25 cellular contexts compared by ENCODE assay signal in the genomic region with DNA sequence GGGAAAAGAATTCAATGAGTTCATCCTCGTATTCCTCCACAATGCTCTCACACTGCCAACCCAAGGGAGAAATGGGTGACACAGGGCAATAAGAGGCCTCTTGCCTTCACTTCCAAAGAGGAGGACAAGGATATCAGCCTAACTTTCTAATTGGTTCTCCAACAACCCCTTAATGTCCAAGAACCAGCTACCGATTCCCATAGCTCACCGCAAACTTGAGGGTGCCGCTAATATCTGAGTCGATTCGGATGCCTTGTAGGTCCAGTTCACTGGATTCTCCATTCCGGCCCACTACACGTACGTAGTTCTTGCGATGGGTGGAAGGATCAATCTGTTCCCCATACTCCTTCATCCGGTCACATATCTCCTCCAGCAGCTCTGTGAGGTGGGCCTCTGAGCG. TPM values are rescaled to one million over a fixed set of nuclear protein-coding genes. Genes with fewer than 3 reads are reported as not detected.
DNase-seq lines count a peak whose midpoint lies in the region; ATAC-seq, FAIRE-seq and TF ChIP-seq lines count a peak whose summit lies in the region.
"Had no signal": no experiment of that assay in that cellular context is flagged by ENCODE, and none has a peak within 500 bp of the region (broad histone marks: within the 10 kb centered on the region; RNA-seq: fewer than 3 reads in every experiment).

No MANE protein-coding gene starts in this region.

- CTCF ChIA-PET in activated CD8-positive, alpha-beta T cell treated with anti-CD3 and anti-CD28 coated beads for 36 hours (lab: Charles Lee): interaction anchor here (1.0 to 2.3 kb wide), 3 partner anchors 53 to 573 kb away, joined by 3 to 11 read pairs (median 7); a partner anchor contains a TSS
- CTCF ChIA-PET in activated CD8-positive, alpha-beta T cell treated with anti-CD3 and anti-CD28 coated beads, Interleukin-2, amount 10 ng/mL, durations not matched to agents 7 days and 5 days (lab: Charles Lee): interaction anchor here (1.0 to 1.4 kb wide), 6 partner anchors 37 to 153 kb away, joined by 3 to 4 read pairs (median 4); a partner anchor contains a TSS
- CTCF ChIA-PET in K562 (lab: Yijun Ruan, JAX; ENCODE audit: low intra/inter-chr PET ratio): no interaction called here

- POLR2A ChIA-PET in activated CD8-positive, alpha-beta T cell treated with anti-CD3 and anti-CD28 coated beads for 36 hours (lab: Charles Lee): interaction anchor here (0.9 to 2.5 kb wide), 5 partner anchors 12 to 152 kb away, joined by 3 to 12 read pairs (median 5); a partner anchor contains a TSS
- POLR2A ChIA-PET in activated CD8-positive, alpha-beta T cell treated with anti-CD3 and anti-CD28 coated beads, Interleukin-2, amount 10 ng/mL, durations not matched to agents 7 days and 5 days (lab: Charles Lee): interaction anchor here (0.7 to 1.5 kb wide), 2 partner anchors 28 to 48 kb away, joined by 3 to 5 read pairs; a partner anchor contains a TSS
- POLR2A ChIA-PET in K562 (lab: Yijun Ruan, JAX): interaction anchor here (0.6 to 1.6 kb wide), 5 partner anchors 10 to 326 kb away, joined by 3 to 8 read pairs (median 3); a partner anchor contains a TSS

- H4K20me1 ChIP-seq in K562 (replicated peaks; ENCODE audit: control insufficient read depth, insufficient read depth, low read length): no peaks in the 10 kb centered on the region
- H4K20me1 ChIP-seq: BLaER1 treated with 17β-estradiol and CSF1 and Interleukin-3, amounts not matched to agents 10 nM and 100 nM had no signal

- peaks cover 35% of the 10 kb centered on the region for H3K36me3 Mint-ChIP-seq in activated CD8-positive, alpha-beta T cell treated with anti-CD3 and anti-CD28 coated beads for 36 hours (ENCODE audit: low read depth)
- H3K36me3 Mint-ChIP-seq in activated CD8-positive, alpha-beta T cell treated with anti-CD3 and anti-CD28 coated beads, Interleukin-2, amount 10 ng/mL, durations not matched to agents 7 days and 5 days (ENCODE audit: low read depth): peaks cover 36% of the 10 kb centered on the region

- TF ChIP-seq RAD21 in K562 (CRISPR knock-in tag; conservative IDR thresholded peaks at IDR 0.05 in 1 of 2, IDR thresholded peaks at IDR 0.05 in 1 of 2): no peak

- H3K4me2 ChIP-seq in K562 (ENCODE audit: insufficient read depth, low read length): no peak overlapping the region

- no peaks in the 10 kb centered on the region for H3K27me3 ChIP-seq in K562 (ENCODE audit: control insufficient read depth in 2 of 2, insufficient read depth in 2 of 2, low read length in 2 of 2)
- H3K27me3 ChIP-seq: BLaER1 treated with 17β-estradiol and CSF1 and Interleukin-3, amounts not matched to agents 10 nM and 100 nM had no signal

- whole genome bisulfite sequencing in K562 (ENCODE audit: insufficient coverage, low coverage, missing lambda C conversion rate): 97% methylated on average over 12 of the region's 12 CpGs

- BruUV-seq in K562 (replicated peaks; lab: Mats Ljungman, UMichigan): no TSS peak

- no peak for FAIRE-seq in K562 (lab: Jason Lieb, UNC)

- no peaks in the 10 kb centered on the region for H3K9me1 ChIP-seq in K562 (ENCODE audit: control insufficient read depth, insufficient read depth, low read length)

- no peaks in the 10 kb centered on the region for H3K27me3 Mint-ChIP-seq in activated CD8-positive, alpha-beta T cell treated with anti-CD3 and anti-CD28 coated beads for 36 hours
- no peaks in the 10 kb centered on the region for H3K27me3 Mint-ChIP-seq in activated CD8-positive, alpha-beta T cell treated with anti-CD3 and anti-CD28 coated beads, Interleukin-2, amount 10 ng/mL, durations not matched to agents 7 days and 5 days (ENCODE audit: low read depth)
- H3K27me3 Mint-ChIP-seq: CD4-positive, alpha-beta T cell had no signal

- no peak overlapping the region for H2AFZ ChIP-seq in K562 (ENCODE audit: low read depth, low read length)

- peaks cover 66% of the 10 kb centered on the region for H3K36me3 ChIP-seq in K562 (ENCODE audit: control insufficient read depth, insufficient read depth, low read length)

- H3K4me1 Mint-ChIP-seq in activated CD8-positive, alpha-beta T cell treated with anti-CD3 and anti-CD28 coated beads for 36 hours (ENCODE audit: low read depth): peaks cover 9% of the 10 kb centered on the region
- peaks cover 13% of the 10 kb centered on the region for H3K4me1 Mint-ChIP-seq in activated CD8-positive, alpha-beta T cell treated with anti-CD3 and anti-CD28 coated beads, Interleukin-2, amount 10 ng/mL, durations not matched to agents 7 days and 5 days (ENCODE audit: low read depth)

- no peak overlapping the region for H3K9ac ChIP-seq in K562 (ENCODE audit: insufficient read depth in 1 of 2, low read depth in 2 of 2, low read length in 2 of 2)

- peaks cover 6 to 7% of the 10 kb centered on the region in 2 experiments; a peak in 2 of 5 replicates for H3K4me1 ChIP-seq in K562 (replicated peaks in 1 of 2; ENCODE audit: control insufficient read depth in 2 of 2, insufficient read depth in 2 of 2, low read length in 2 of 2)

- TF ChIP-seq CTCF in activated CD8-positive, alpha-beta T cell treated with anti-CD3 and anti-CD28 coated beads for 36 hours (IDR thresholded peaks at IDR 0.05): no peak
- no peak for TF ChIP-seq CTCF in K562 (IDR thresholded peaks at IDR 0.05 in 2 of 3, conservative IDR thresholded peaks at IDR 0.05 in 1 of 3; ENCODE audit: insufficient read depth in 2 of 3, low read depth in 1 of 3, low read length in 3 of 3)

- H3K4me3 Mint-ChIP-seq in activated CD8-positive, alpha-beta T cell treated with anti-CD3 and anti-CD28 coated beads for 36 hours: no peak overlapping the region
- no peak overlapping the region for H3K4me3 Mint-ChIP-seq in activated CD8-positive, alpha-beta T cell treated with anti-CD3 and anti-CD28 coated beads, Interleukin-2, amount 10 ng/mL, durations not matched to agents 7 days and 5 days
- H3K4me3 Mint-ChIP-seq: CD4-positive, alpha-beta T cell had no signal

- no peak for DNase-seq in activated CD8-positive, alpha-beta T cell treated with anti-CD3 and anti-CD28 coated beads for 36 hours
- DNase-seq in activated CD8-positive, alpha-beta T cell treated with anti-CD3 and anti-CD28 coated beads, Interleukin-2, amount 10 ng/mL, durations not matched to agents 7 days and 5 days: no peak
- DNase-seq in NCI-H226 (peak; percentile 1), K562 (ENCODE audit: extremely low read depth in 1 of 4, low spot score in 3 of 4) (no peak), COLO668 (lab: John Stamatoyannopoulos, UW; ENCODE audit: unreplicated experiment) (no peak), OCI-M2 (lab: John Stamatoyannopoulos, UW; ENCODE audit: unreplicated experiment) (no peak)
- DNase-seq: 8988T; CD4-positive, alpha-beta T cell; COR-L47; DMS53; GOT3; Karpas-422; NCI-H1092; NCI-H1417 treated with DMSO at 0.1 percent for 48 hours; NCI-H1694 treated with DMSO at 0.1 percent for 48 hours; NCI-H2081; NCI-H2227 treated with DMSO at 0.1 percent for 48 hours; NCI-H510A; NCI-H69; OCI-M1; RPMI8226; SHP77; T-helper 1 cell had no signal

- 0 out of 2 replicates have a peak, but pooled peaks have one; percentile 33 for TF ChIP-seq POLR2A in K562 (conservative IDR thresholded peaks at IDR 0.05)

- H3K79me2 ChIP-seq in K562 (ENCODE audit: control insufficient read depth, insufficient read depth, low read length): peaks cover 19% of the 10 kb centered on the region

- H3K9me3 ChIP-seq in K562 (replicated peaks; ENCODE audit: control insufficient read depth, insufficient read depth, low read depth, low read length): no peaks in the 10 kb centered on the region
- H3K9me3 ChIP-seq: BLaER1 treated with 17β-estradiol and CSF1 and Interleukin-3, amounts not matched to agents 10 nM and 100 nM; HAP-1 had no signal

- no peak for ATAC-seq in activated CD8-positive, alpha-beta T cell treated with anti-CD3 and anti-CD28 coated beads for 36 hours
- no peak for ATAC-seq in activated CD8-positive, alpha-beta T cell treated with anti-CD3 and anti-CD28 coated beads, Interleukin-2, amount 10 ng/mL, durations not matched to agents 7 days and 5 days
- ATAC-seq in K562: no peak

- H3K27ac Mint-ChIP-seq in activated CD8-positive, alpha-beta T cell treated with anti-CD3 and anti-CD28 coated beads for 36 hours: peak overlapping the region; percentile 38
- no peak overlapping the region for H3K27ac Mint-ChIP-seq in activated CD8-positive, alpha-beta T cell treated with anti-CD3 and anti-CD28 coated beads, Interleukin-2, amount 10 ng/mL, durations not matched to agents 7 days and 5 days
- H3K27ac Mint-ChIP-seq: CD4-positive, alpha-beta T cell had no signal

- in situ Hi-C loops in K562 (cut with MboI): no loop called here

- no peak overlapping the region for H3K4me3 ChIP-seq in K562
- H3K4me3 ChIP-seq: BLaER1 treated with 17β-estradiol and CSF1 and Interleukin-3, amounts not matched to agents 10 nM and 100 nM; HAP-1 had no signal

- no peak for TF ChIP-seq EP300 in K562 (IDR thresholded peaks at IDR 0.05; ENCODE audit: low read length)

- intact Hi-C loops in activated CD8-positive, alpha-beta T cell treated with anti-CD3 and anti-CD28 coated beads for 36 hours (cut with micrococcal nuclease): no loop called here
- intact Hi-C loops in K562 (cut with micrococcal nuclease): no loop called here

- H3K9me3 Mint-ChIP-seq in activated CD8-positive, alpha-beta T cell treated with anti-CD3 and anti-CD28 coated beads for 36 hours: no peaks in the 10 kb centered on the region
- H3K9me3 Mint-ChIP-seq in activated CD8-positive, alpha-beta T cell treated with anti-CD3 and anti-CD28 coated beads, Interleukin-2, amount 10 ng/mL, durations not matched to agents 7 days and 5 days (ENCODE audit: insufficient read depth): no peaks in the 10 kb centered on the region
- H3K9me3 Mint-ChIP-seq: CD4-positive, alpha-beta T cell had no signal

- no peak overlapping the region for H3K27ac ChIP-seq in K562 (ENCODE audit: extremely low read depth, low read depth, low read length)
- H3K27ac ChIP-seq: BLaER1 treated with 17β-estradiol and CSF1 and Interleukin-3, amounts not matched to agents 10 nM and 100 nM had no signal

RNA-seq across cellular contexts. Expression of a gene that starts 4.8 kb away (rescaled TPM):
- total RNA-seq in activated CD8-positive, alpha-beta T cell treated with anti-CD3 and anti-CD28 coated beads for 36 hours: 10 to 100 TPM; 81.0 to 81.7 TPM
- total RNA-seq in activated CD8-positive, alpha-beta T cell treated with anti-CD3 and anti-CD28 coated beads, Interleukin-2, amount 10 ng/mL, durations not matched to agents 7 days and 5 days: 100 to 1,000 TPM; 112 to 113 TPM
- total RNA-seq in K562 (2011; cell fraction: chromatin; rRNA removed; ENCODE audit: low replicate concordance): 149 and 200 TPM in 2 replicates
- 156 TPM in 2 replicates for total RNA-seq in K562 (2011; cell fraction: nucleolus; rRNA removed)
- total RNA-seq in K562 (2011; cell fraction: nucleoplasm; rRNA removed): 170 and 172 TPM in 2 replicates
- 92.1 and 99.8 TPM in 2 replicates for total RNA-seq in K562 (2014; rRNA removed)
- total RNA-seq in K562 (2014; rRNA removed; fragmentation: Illumina TruSeq; extraction: Trizol): 147 and 150 TPM in 2 replicates
- total RNA-seq in K562 (2015; rRNA removed; fragmentation: Illumina TruSeq; extraction: Trizol): 134 and 138 TPM in 2 replicates
- 126 and 135 TPM in 2 replicates for total RNA-seq in K562 (2021)
- 181 and 190 TPM in 2 replicates for polyA plus RNA-seq in K562 (2011; rRNA removed)
- polyA plus RNA-seq in K562 (2011; cell fraction: cytosol; rRNA removed): 120 and 165 TPM in 2 replicates
- 78.9 and 103 TPM in 2 replicates for polyA plus RNA-seq in K562 (2011; cell fraction: nucleus; rRNA removed)
- polyA plus RNA-seq in K562 (2012): 118 and 164 TPM in 2 replicates
- polyA plus RNA-seq in K562 (2014; fragmentation: Illumina TruSeq; extraction: Trizol): 139 and 142 TPM in 2 replicates
- 10 to 100 TPM; 33.8 to 45.0 TPM for polyA plus RNA-seq in K562 (2014; fragmentation: Nextera tagmentation; extraction: Ambion mirVana)
- polyA plus RNA-seq in K562 (2014; rRNA removed): 163 and 169 TPM in 2 replicates
- polyA minus RNA-seq in K562 (2011; rRNA and poly(A)+ RNA removed): 106 and 114 TPM in 2 replicates
- 30.3 and 31.9 TPM in 2 replicates for polyA minus RNA-seq in K562 (2011; cell fraction: cytosol; rRNA and poly(A)+ RNA removed)
- 22.1 and 38.5 TPM in 2 replicates for polyA minus RNA-seq in K562 (2011; cell fraction: nucleus; rRNA and poly(A)+ RNA removed)

RNA-seq across cellular contexts. Expression of a gene that starts 10.9 kb away (rescaled TPM):
- 100 to 1,000 TPM; 292 to 297 TPM for total RNA-seq in activated CD8-positive, alpha-beta T cell treated with anti-CD3 and anti-CD28 coated beads for 36 hours
- 100 to 1,000 TPM; 218 to 228 TPM for total RNA-seq in activated CD8-positive, alpha-beta T cell treated with anti-CD3 and anti-CD28 coated beads, Interleukin-2, amount 10 ng/mL, durations not matched to agents 7 days and 5 days
- total RNA-seq in K562 (2011; cell fraction: chromatin; rRNA removed; ENCODE audit: low replicate concordance): 232 and 281 TPM in 2 replicates
- 149 and 156 TPM in 2 replicates for total RNA-seq in K562 (2011; cell fraction: nucleolus; rRNA removed)
- total RNA-seq in K562 (2011; cell fraction: nucleoplasm; rRNA removed): 189 and 239 TPM in 2 replicates
- total RNA-seq in K562 (2014; rRNA removed) (103 and 130 TPM in 2 replicates), K562 (2014; rRNA removed; fragmentation: Illumina TruSeq; extraction: Trizol) (149 and 156 TPM in 2 replicates), K562 (2015; rRNA removed; fragmentation: Illumina TruSeq; extraction: Trizol) (164 and 168 TPM in 2 replicates), K562 (2021) (365 and 375 TPM in 2 replicates)
- polyA plus RNA-seq in K562 (2011; rRNA removed) (107 and 183 TPM in 2 replicates), K562 (2014; fragmentation: Illumina TruSeq; extraction: Trizol) (301 and 390 TPM in 2 replicates), K562 (2014; fragmentation: Nextera tagmentation; extraction: Ambion mirVana) (100 to 1,000 TPM in 1 of 2 experiments, 10 to 100 TPM in 1; 99.9 to 239 TPM), K562 (2014; rRNA removed) (109 and 122 TPM in 2 replicates)
- polyA plus RNA-seq in K562 (2011; cell fraction: cytosol; rRNA removed): 101 and 152 TPM in 2 replicates
- polyA plus RNA-seq in K562 (2011; cell fraction: nucleus; rRNA removed): 173 and 189 TPM in 2 replicates
- 183 and 226 TPM in 2 replicates for polyA plus RNA-seq in K562 (2012)
- 150 and 226 TPM in 2 replicates for polyA minus RNA-seq in K562 (2011; rRNA and poly(A)+ RNA removed)
- 315 and 351 TPM in 2 replicates for polyA minus RNA-seq in K562 (2011; cell fraction: cytosol; rRNA and poly(A)+ RNA removed)
- 64.2 and 101 TPM in 2 replicates for polyA minus RNA-seq in K562 (2011; cell fraction: nucleus; rRNA and poly(A)+ RNA removed)

RNA-seq across cellular contexts. Expression of a gene that starts 22.8 kb away (rescaled TPM):
- total RNA-seq in activated CD8-positive, alpha-beta T cell treated with anti-CD3 and anti-CD28 coated beads for 36 hours: 10 to 100 TPM; 55.7 to 69.0 TPM
- total RNA-seq in activated CD8-positive, alpha-beta T cell treated with anti-CD3 and anti-CD28 coated beads, Interleukin-2, amount 10 ng/mL, durations not matched to agents 7 days and 5 days: 10 to 100 TPM; 61.8 to 63.7 TPM
- total RNA-seq in K562 (2011; cell fraction: chromatin; rRNA removed; ENCODE audit: low replicate concordance): 615 and 739 TPM in 2 replicates
- 296 and 318 TPM in 2 replicates for total RNA-seq in K562 (2011; cell fraction: nucleolus; rRNA removed)
- total RNA-seq in K562 (2011; cell fraction: nucleoplasm; rRNA removed): 263 and 299 TPM in 2 replicates
- 25.0 and 25.6 TPM in 2 replicates for total RNA-seq in K562 (2014; rRNA removed)
- 25.9 and 26.0 TPM in 2 replicates for total RNA-seq in K562 (2014; rRNA removed; fragmentation: Illumina TruSeq; extraction: Trizol)
- 21.6 and 21.7 TPM in 2 replicates for total RNA-seq in K562 (2015; rRNA removed; fragmentation: Illumina TruSeq; extraction: Trizol)
- 40.2 and 51.4 TPM in 2 replicates for total RNA-seq in K562 (2021)
- polyA plus RNA-seq in K562 (2011; rRNA removed): 66.1 and 134 TPM in 2 replicates
- 22.2 and 36.4 TPM in 2 replicates for polyA plus RNA-seq in K562 (2011; cell fraction: cytosol; rRNA removed)
- 942 and 1,795 TPM in 2 replicates for polyA plus RNA-seq in K562 (2011; cell fraction: nucleus; rRNA removed)
- 42.1 and 71.3 TPM in 2 replicates for polyA plus RNA-seq in K562 (2012)
- polyA plus RNA-seq in K562 (2014; fragmentation: Illumina TruSeq; extraction: Trizol): 29.1 and 35.3 TPM in 2 replicates
- 10 to 100 TPM; 15.0 to 23.9 TPM for polyA plus RNA-seq in K562 (2014; fragmentation: Nextera tagmentation; extraction: Ambion mirVana)
- 39.4 and 65.2 TPM in 2 replicates for polyA plus RNA-seq in K562 (2014; rRNA removed)
- 27.5 and 64.2 TPM in 2 replicates for polyA minus RNA-seq in K562 (2011; rRNA and poly(A)+ RNA removed)
- 13.0 and 14.8 TPM in 2 replicates for polyA minus RNA-seq in K562 (2011; cell fraction: cytosol; rRNA and poly(A)+ RNA removed)
- polyA minus RNA-seq in K562 (2011; cell fraction: nucleus; rRNA and poly(A)+ RNA removed): 98.8 and 223 TPM in 2 replicates

RNA-seq across cellular contexts. Expression of a gene that starts 27.7 kb away (rescaled TPM):
- 10 to 100 TPM; 41.3 to 41.5 TPM for total RNA-seq in activated CD8-positive, alpha-beta T cell treated with anti-CD3 and anti-CD28 coated beads for 36 hours
- 1 to 10 TPM; 3.5 to 3.7 TPM for total RNA-seq in activated CD8-positive, alpha-beta T cell treated with anti-CD3 and anti-CD28 coated beads, Interleukin-2, amount 10 ng/mL, durations not matched to agents 7 days and 5 days
- total RNA-seq in K562 (2011; cell fraction: chromatin; rRNA removed; ENCODE audit: low replicate concordance): 5.8 and 7.7 TPM in 2 replicates
- 6.0 and 10.7 TPM in 2 replicates for total RNA-seq in K562 (2011; cell fraction: nucleolus; rRNA removed)
- total RNA-seq in K562 (2011; cell fraction: nucleoplasm; rRNA removed): 8.4 and 11.0 TPM in 2 replicates
- total RNA-seq in K562 (2014; rRNA removed) (7.8 and 8.9 TPM in 2 replicates), K562 (2014; rRNA removed; fragmentation: Illumina TruSeq; extraction: Trizol) (9.0 and 9.1 TPM in 2 replicates), K562 (2015; rRNA removed; fragmentation: Illumina TruSeq; extraction: Trizol) (9.1 TPM in 2 replicates), K562 (2021) (9.6 and 12.5 TPM in 2 replicates)
- polyA plus RNA-seq in K562 (2011; rRNA removed) (4.4 and 21.6 TPM in 2 replicates), K562 (2014; fragmentation: Illumina TruSeq; extraction: Trizol) (20.1 and 22.5 TPM in 2 replicates), K562 (2014; fragmentation: Nextera tagmentation; extraction: Ambion mirVana) (10 to 100 TPM; 36.7 to 37.2 TPM), K562 (2014; rRNA removed) (21.3 and 29.3 TPM in 2 replicates)
- polyA plus RNA-seq in K562 (2011; cell fraction: cytosol; rRNA removed): 9.3 and 22.4 TPM in 2 replicates
- 18.8 and 49.0 TPM in 2 replicates for polyA plus RNA-seq in K562 (2011; cell fraction: nucleus; rRNA removed)
- polyA plus RNA-seq in K562 (2012): 10.0 and 54.7 TPM in 2 replicates
- 0.98 and 2.3 TPM in 2 replicates for polyA minus RNA-seq in K562 (2011; rRNA and poly(A)+ RNA removed)
- polyA minus RNA-seq in K562 (2011; cell fraction: cytosol; rRNA and poly(A)+ RNA removed): 3.3 TPM in 1 of 2 replicates, not detected in the other
- 0.67 and 3.4 TPM in 2 replicates for polyA minus RNA-seq in K562 (2011; cell fraction: nucleus; rRNA and poly(A)+ RNA removed)

RNA-seq across cellular contexts. Expression of a gene that starts 44.3 kb away (rescaled TPM):
- total RNA-seq in activated CD8-positive, alpha-beta T cell treated with anti-CD3 and anti-CD28 coated beads for 36 hours: 1 to 10 TPM; 7.9 to 9.6 TPM
- total RNA-seq in activated CD8-positive, alpha-beta T cell treated with anti-CD3 and anti-CD28 coated beads, Interleukin-2, amount 10 ng/mL, durations not matched to agents 7 days and 5 days: 10 to 100 TPM; 19.6 to 19.7 TPM
- 40.5 and 51.5 TPM in 2 replicates for total RNA-seq in K562 (2011; cell fraction: chromatin; rRNA removed; ENCODE audit: low replicate concordance)
- total RNA-seq in K562 (2011; cell fraction: nucleolus; rRNA removed): 39.9 and 41.2 TPM in 2 replicates
- 38.4 and 43.7 TPM in 2 replicates for total RNA-seq in K562 (2011; cell fraction: nucleoplasm; rRNA removed)
- total RNA-seq in K562 (2014; rRNA removed) (11.3 and 14.3 TPM in 2 replicates), K562 (2014; rRNA removed; fragmentation: Illumina TruSeq; extraction: Trizol) (11.4 and 12.0 TPM in 2 replicates), K562 (2015; rRNA removed; fragmentation: Illumina TruSeq; extraction: Trizol) (10.0 and 11.0 TPM in 2 replicates), K562 (2021) (12.7 and 14.2 TPM in 2 replicates)
- polyA plus RNA-seq in K562 (2011; rRNA removed) (26.4 and 31.2 TPM in 2 replicates), K562 (2014; fragmentation: Illumina TruSeq; extraction: Trizol) (16.3 and 19.3 TPM in 2 replicates), K562 (2014; fragmentation: Nextera tagmentation; extraction: Ambion mirVana) (1 to 10 TPM; 3.1 to 5.7 TPM), K562 (2014; rRNA removed) (21.1 and 23.6 TPM in 2 replicates)
- 19.6 and 35.7 TPM in 2 replicates for polyA plus RNA-seq in K562 (2011; cell fraction: cytosol; rRNA removed)
- polyA plus RNA-seq in K562 (2011; cell fraction: nucleus; rRNA removed): 49.1 and 54.0 TPM in 2 replicates
- 11.8 and 21.5 TPM in 2 replicates for polyA plus RNA-seq in K562 (2012)
- polyA minus RNA-seq in K562 (2011; rRNA and poly(A)+ RNA removed): 15.2 and 18.2 TPM in 2 replicates
- polyA minus RNA-seq in K562 (2011; cell fraction: cytosol; rRNA and poly(A)+ RNA removed): 5.1 and 7.4 TPM in 2 replicates
- polyA minus RNA-seq in K562 (2011; cell fraction: nucleus; rRNA and poly(A)+ RNA removed): 7.7 and 12.7 TPM in 2 replicates
